ENCODE assay signal across 8 cellular contexts in the genomic region with DNA sequence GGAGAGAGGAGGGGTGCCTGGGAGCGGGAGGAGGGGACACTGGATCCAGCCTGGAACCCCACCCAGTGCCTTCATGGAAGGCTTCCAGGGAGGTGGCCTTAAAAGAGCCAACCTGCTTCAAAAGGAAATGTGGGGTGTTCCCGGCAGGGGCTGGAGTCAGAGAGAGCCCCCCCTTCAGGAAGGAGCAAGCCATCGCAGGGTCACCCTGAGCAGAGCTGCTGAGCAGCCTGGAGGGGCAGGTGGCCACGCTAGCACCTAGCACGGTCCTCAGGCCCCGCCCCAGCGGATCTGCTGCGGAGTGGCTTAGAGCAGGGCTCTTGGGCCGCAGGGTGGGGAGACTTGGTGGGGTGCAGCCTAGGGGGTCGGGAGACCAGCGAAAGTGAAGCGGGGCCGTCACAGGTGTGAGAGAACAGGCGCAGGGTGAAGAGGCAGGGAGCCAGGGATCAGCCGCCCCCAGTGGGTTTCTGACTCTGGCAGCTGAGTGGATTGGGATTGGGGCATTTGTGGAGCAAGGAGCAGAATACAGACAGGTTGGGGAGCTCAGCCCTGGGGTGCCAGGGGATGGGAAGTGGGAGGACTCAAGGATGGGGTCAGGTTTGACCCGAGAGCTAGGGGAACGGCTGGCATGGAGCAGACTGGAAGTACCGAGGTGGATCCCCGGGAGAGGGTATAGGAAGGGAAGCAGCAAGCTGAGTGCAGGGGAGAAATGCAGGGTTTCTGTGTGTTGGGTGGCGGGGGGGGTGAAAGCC. TPM values are rescaled to one million over a fixed set of nuclear protein-coding genes. Genes with fewer than 3 reads are reported as not detected.
DNase-seq lines count a peak whose midpoint lies in the region; ATAC-seq and TF ChIP-seq lines count a peak whose summit lies in the region.

No MANE protein-coding gene starts in this region.

- H3K36me3 ChIP-seq in A673 (ENCODE audit: insufficient read depth, low read length, poor library complexity, severe bottlenecking) = no peaks in the 10 kb centered on the region
- H3K36me3 ChIP-seq in esophagus muscularis mucosa = no peaks in the 10 kb centered on the region

- no peak for TF ChIP-seq EP300 in esophagus muscularis mucosa (IDR thresholded peaks at IDR 0.05)

- peaks cover 12% of the 10 kb centered on the region for H3K4me1 Mint-ChIP-seq in WTC11

- no peak for DNase-seq in A673 (ENCODE audit: low spot score)
- peak; percentile 82 for DNase-seq in WTC11 (ENCODE audit: low spot score)
- DNase-seq in iPS-NIHi7 (ENCODE audit: extremely low spot score) = peak; percentile 89
- no peak for DNase-seq in esophagus muscularis mucosa (ENCODE audit: extremely low spot score)

- CTCF ChIA-PET in A673 (lab: Charles Lee) (no interaction called here), WTC11 (lab: Charles Lee) (interaction anchor here (0.5 to 4.4 kb wide), 28 partner anchors 9 to 670 kb away, joined by 3 to 44 read pairs (median 4); a partner anchor contains a TSS)

- H3K4me3 Mint-ChIP-seq in WTC11 = peak overlapping the region; percentile 25; the same call in 1 of the 2 replicates

- POLR2A ChIA-PET in A673 (lab: Charles Lee; ENCODE audit: low non-redundant PET) = interaction anchor here (0.6 kb wide), 1 partner anchor 42 kb away, joined by 6 read pairs; no protein-coding TSS in a partner anchor
- POLR2A ChIA-PET in WTC11 (lab: Charles Lee) = interaction anchor here (1.5 kb wide), 1 partner anchor 9 kb away, joined by 3 read pairs; a partner anchor contains a TSS

- H3K27me3 Mint-ChIP-seq in WTC11 (ENCODE audit: low read depth) = peaks cover 7% of the 10 kb centered on the region; the same call in 1 of the 2 replicates

- ATAC-seq in WTC11 (peak; percentile 95), HG02973 (IDR thresholded peaks at IDR 0.05; ENCODE audit: unreplicated experiment) (no peak), HG02588 (IDR thresholded peaks at IDR 0.05; ENCODE audit: unreplicated experiment) (no peak), GM18907 (IDR thresholded peaks at IDR 0.05; ENCODE audit: unreplicated experiment) (no peak)

- H3K27ac ChIP-seq in A673 (ENCODE audit: low read depth, low read length, poor library complexity, severe bottlenecking) (no peak overlapping the region), esophagus muscularis mucosa (replicated peaks in 1 of 4) (no peak overlapping the region)

- 73% methylated on average over 18 of the region's 20 CpGs for WGBS in esophagus muscularis mucosa

- intact Hi-C loops in A673 (cut with micrococcal nuclease; ENCODE audit: unreplicated experiment) (no loop called here), esophagus muscularis mucosa (cut with DNase I) (no loop called here)

- no peak overlapping the region for H3K27ac Mint-ChIP-seq in WTC11

- H3K4me3 ChIP-seq in A673 (ENCODE audit: low read depth, low read length, poor library complexity, severe bottlenecking) (no peak overlapping the region), esophagus muscularis mucosa (no peak overlapping the region)

- no TSS peak for BruUV-seq in A673 (replicated peaks; lab: Mats Ljungman, UMichigan)

- H3K4me1 ChIP-seq in A673 (ENCODE audit: insufficient read depth, low read length, poor library complexity, severe bottlenecking) (no peaks in the 10 kb centered on the region), esophagus muscularis mucosa (peaks cover 7 to 15% (median 9%) of the 10 kb centered on the region in 4 donors)

- peak; percentile 54; the same call in 1 of the 2 replicates for TF ChIP-seq CTCF in A673 (conservative IDR thresholded peaks at IDR 0.05; ENCODE audit: low read depth, low read length)
- peak; percentile 62 for TF ChIP-seq CTCF in GM12874 (IDR thresholded peaks at IDR 0.05; ENCODE audit: insufficient read depth, low read depth, low read length)
- peak; percentile 59 for TF ChIP-seq CTCF in WTC11 (IDR thresholded peaks at IDR 0.05)
- no peak for TF ChIP-seq CTCF in esophagus muscularis mucosa (IDR thresholded peaks at IDR 0.05)

- no peaks in the 10 kb centered on the region for H3K27me3 ChIP-seq in A673 (replicated peaks; ENCODE audit: insufficient read depth, low read depth, low read length, poor library complexity)
- no peaks in the 10 kb centered on the region for H3K27me3 ChIP-seq in esophagus muscularis mucosa

- H3K9me3 ChIP-seq in A673 (ENCODE audit: low read depth, low read length, poor library complexity, severe bottlenecking) (no peaks in the 10 kb centered on the region), esophagus muscularis mucosa (no peaks in the 10 kb centered on the region)

- H3K9me3 Mint-ChIP-seq in WTC11 = no peaks in the 10 kb centered on the region

- H3K36me3 Mint-ChIP-seq in WTC11 = no peaks in the 10 kb centered on the region

- TF ChIP-seq POLR2A in esophagus muscularis mucosa (IDR thresholded peaks at IDR 0.05; ENCODE audit: low read depth) = no peak

TF ChIP-seq in WTC11, 78 proteins besides CTCF, POLR2A, EP300 and RAD21 (continues in another document):
- TF ChIP-seq CREM (CRISPR knock-in tag; IDR thresholded peaks at IDR 0.05) (no peak), GABPB1 (CRISPR knock-in tag; IDR thresholded peaks at IDR 0.05) (no peak)
- TF ChIP-seq, protein P1, sequence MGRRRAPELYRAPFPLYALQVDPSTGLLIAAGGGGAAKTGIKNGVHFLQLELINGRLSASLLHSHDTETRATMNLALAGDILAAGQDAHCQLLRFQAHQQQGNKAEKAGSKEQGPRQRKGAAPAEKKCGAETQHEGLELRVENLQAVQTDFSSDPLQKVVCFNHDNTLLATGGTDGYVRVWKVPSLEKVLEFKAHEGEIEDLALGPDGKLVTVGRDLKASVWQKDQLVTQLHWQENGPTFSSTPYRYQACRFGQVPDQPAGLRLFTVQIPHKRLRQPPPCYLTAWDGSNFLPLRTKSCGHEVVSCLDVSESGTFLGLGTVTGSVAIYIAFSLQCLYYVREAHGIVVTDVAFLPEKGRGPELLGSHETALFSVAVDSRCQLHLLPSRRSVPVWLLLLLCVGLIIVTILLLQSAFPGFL (CRISPR knock-in tag; IDR thresholded peaks at IDR 0.05; ENCODE audit: borderline replicate concordance) = no peak
- TF ChIP-seq, protein P2, sequence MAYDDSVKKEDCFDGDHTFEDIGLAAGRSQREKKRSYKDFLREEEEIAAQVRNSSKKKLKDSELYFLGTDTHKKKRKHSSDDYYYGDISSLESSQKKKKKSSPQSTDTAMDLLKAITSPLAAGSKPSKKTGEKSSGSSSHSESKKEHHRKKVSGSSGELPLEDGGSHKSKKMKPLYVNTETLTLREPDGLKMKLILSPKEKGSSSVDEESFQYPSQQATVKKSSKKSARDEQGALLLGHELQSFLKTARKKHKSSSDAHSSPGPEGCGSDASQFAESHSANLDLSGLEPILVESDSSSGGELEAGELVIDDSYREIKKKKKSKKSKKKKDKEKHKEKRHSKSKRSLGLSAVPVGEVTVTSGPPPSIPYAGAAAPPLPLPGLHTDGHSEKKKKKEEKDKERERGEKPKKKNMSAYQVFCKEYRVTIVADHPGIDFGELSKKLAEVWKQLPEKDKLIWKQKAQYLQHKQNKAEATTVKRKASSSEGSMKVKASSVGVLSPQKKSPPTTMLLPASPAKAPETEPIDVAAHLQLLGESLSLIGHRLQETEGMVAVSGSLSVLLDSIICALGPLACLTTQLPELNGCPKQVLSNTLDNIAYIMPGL (CRISPR knock-in tag; IDR thresholded peaks at IDR 0.05) = 0 out of 2 replicates have a peak, but pooled peaks have one; percentile 55
- TF ChIP-seq, protein P3, sequence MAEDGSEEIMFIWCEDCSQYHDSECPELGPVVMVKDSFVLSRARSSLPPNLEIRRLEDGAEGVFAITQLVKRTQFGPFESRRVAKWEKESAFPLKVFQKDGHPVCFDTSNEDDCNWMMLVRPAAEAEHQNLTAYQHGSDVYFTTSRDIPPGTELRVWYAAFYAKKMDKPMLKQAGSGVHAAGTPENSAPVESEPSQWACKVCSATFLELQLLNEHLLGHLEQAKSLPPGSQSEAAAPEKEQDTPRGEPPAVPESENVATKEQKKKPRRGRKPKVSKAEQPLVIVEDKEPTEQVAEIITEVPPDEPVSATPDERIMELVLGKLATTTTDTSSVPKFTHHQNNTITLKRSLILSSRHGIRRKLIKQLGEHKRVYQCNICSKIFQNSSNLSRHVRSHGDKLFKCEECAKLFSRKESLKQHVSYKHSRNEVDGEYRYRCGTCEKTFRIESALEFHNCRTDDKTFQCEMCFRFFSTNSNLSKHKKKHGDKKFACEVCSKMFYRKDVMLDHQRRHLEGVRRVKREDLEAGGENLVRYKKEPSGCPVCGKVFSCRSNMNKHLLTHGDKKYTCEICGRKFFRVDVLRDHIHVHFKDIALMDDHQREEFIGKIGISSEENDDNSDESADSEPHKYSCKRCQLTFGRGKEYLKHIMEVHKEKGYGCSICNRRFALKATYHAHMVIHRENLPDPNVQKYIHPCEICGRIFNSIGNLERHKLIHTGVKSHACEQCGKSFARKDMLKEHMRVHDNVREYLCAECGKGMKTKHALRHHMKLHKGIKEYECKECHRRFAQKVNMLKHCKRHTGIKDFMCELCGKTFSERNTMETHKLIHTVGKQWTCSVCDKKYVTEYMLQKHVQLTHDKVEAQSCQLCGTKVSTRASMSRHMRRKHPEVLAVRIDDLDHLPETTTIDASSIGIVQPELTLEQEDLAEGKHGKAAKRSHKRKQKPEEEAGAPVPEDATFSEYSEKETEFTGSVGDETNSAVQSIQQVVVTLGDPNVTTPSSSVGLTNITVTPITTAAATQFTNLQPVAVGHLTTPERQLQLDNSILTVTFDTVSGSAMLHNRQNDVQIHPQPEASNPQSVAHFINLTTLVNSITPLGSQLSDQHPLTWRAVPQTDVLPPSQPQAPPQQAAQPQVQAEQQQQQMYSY (CRISPR knock-in tag; IDR thresholded peaks at IDR 0.05) = peak; percentile 82

RNA-seq across cellular contexts. Expression of a gene that starts 1.5 kb away (rescaled TPM):
- total RNA-seq in A673 (2021) (not detected in 2 replicates), WTC11 (2021) (1.0 to 3.0 TPM (median 1.3 TPM) in 3 replicates), esophagus muscularis mucosa (1 to 10 TPM in 1 of 4 donors, under 1 TPM in 1, not detected in 2; 0.83 to 6.2 TPM)

RNA-seq across cellular contexts. Expression of a gene that starts 9.3 kb away (rescaled TPM):
- total RNA-seq in A673 (2021) (41.9 and 50.2 TPM in 2 replicates), WTC11 (2021) (77.1 to 86.9 TPM (median 86.6 TPM) in 3 replicates), esophagus muscularis mucosa (100 to 1,000 TPM; 132 to 213 (median 148) TPM)

RNA-seq across cellular contexts. Expression of a gene that starts 23.2 kb away (rescaled TPM):
- total RNA-seq in A673 (2021) (120 and 122 TPM in 2 replicates), WTC11 (2021) (96.2 to 118 TPM (median 98.4 TPM) in 3 replicates), esophagus muscularis mucosa (10 to 100 TPM; 58.0 to 72.7 (median 60.5) TPM)

RNA-seq across cellular contexts. Expression of a gene that starts 40.6 kb away (rescaled TPM):
- total RNA-seq in A673 (2021) (158 and 161 TPM in 2 replicates), WTC11 (2021) (86.1 to 90.6 TPM (median 90.2 TPM) in 3 replicates), esophagus muscularis mucosa (100 to 1,000 TPM in 1 of 4 donors, 10 to 100 TPM in 3; 57.5 to 110 (median 73.2) TPM)

RNA-seq across cellular contexts. Expression of a gene that starts 52.4 kb away (rescaled TPM):
- total RNA-seq in A673 (2021) (7.6 and 11.8 TPM in 2 replicates), WTC11 (2021) (79.0 to 105 TPM (median 92.4 TPM) in 3 replicates), esophagus muscularis mucosa (10 to 100 TPM; 10.9 to 27.0 (median 16.8) TPM)

Comparison
In these comparisons a context has a peak if more than half of its experiments do, and no peak if none do; other contexts are left out.
1. DNase-seq: peak in WTC11 (single experiment) and iPS-NIHi7 (single experiment); none in A673 (single experiment) and esophagus muscularis mucosa (single experiment).
2. CTCF ChIP-seq: peak in A673 (single experiment), GM12874 (single experiment) and WTC11 (single experiment); none in esophagus muscularis mucosa (0 of 3).